1 cellular context compared by ENCODE assay signal in genomic region chr6:132814716-132815570, GRCh38.
TF ChIP-seq lines count a peak whose summit lies in the region.

No MANE protein-coding gene starts in this region.

TF ChIP-seq in HepG2, 621 proteins besides CTCF, POLR2A, EP300 and RAD21 (continued from another document and continues in another):
- TF ChIP-seq TFDP1 (CRISPR knock-in tag; IDR thresholded peaks at IDR 0.05; ENCODE audit: borderline replicate concordance) = no peak
- TF ChIP-seq ZNF333 (CRISPR knock-in tag; IDR thresholded peaks at IDR 0.05; ENCODE audit: borderline replicate concordance) = no peak
- 0 out of 2 replicates have a peak, but pooled peaks have one; percentile 10 for TF ChIP-seq ZFP36L1 (CRISPR knock-in tag; IDR thresholded peaks at IDR 0.05)
- TF ChIP-seq RORA (CRISPR knock-in tag; IDR thresholded peaks at IDR 0.05) = peak; percentile 95; the same call in 1 of the 2 replicates
- TF ChIP-seq, protein P1, sequence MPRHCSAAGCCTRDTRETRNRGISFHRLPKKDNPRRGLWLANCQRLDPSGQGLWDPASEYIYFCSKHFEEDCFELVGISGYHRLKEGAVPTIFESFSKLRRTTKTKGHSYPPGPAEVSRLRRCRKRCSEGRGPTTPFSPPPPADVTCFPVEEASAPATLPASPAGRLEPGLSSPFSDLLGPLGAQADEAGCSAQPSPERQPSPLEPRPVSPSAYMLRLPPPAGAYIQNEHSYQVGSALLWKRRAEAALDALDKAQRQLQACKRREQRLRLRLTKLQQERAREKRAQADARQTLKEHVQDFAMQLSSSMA (CRISPR knock-in tag; IDR thresholded peaks at IDR 0.05) = 0 out of 2 replicates have a peak, but pooled peaks have one; percentile 18
- TF ChIP-seq, protein P2, sequence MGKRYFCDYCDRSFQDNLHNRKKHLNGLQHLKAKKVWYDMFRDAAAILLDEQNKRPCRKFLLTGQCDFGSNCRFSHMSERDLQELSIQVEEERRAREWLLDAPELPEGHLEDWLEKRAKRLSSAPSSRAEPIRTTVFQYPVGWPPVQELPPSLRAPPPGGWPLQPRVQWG (CRISPR knock-in tag; IDR thresholded peaks at IDR 0.05; ENCODE audit: borderline replicate concordance, low read depth) = 0 out of 2 replicates have a peak, but pooled peaks have one; percentile 52
- TF ChIP-seq, protein P3, sequence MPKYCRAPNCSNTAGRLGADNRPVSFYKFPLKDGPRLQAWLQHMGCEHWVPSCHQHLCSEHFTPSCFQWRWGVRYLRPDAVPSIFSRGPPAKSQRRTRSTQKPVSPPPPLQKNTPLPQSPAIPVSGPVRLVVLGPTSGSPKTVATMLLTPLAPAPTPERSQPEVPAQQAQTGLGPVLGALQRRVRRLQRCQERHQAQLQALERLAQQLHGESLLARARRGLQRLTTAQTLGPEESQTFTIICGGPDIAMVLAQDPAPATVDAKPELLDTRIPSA (CRISPR knock-in tag; IDR thresholded peaks at IDR 0.05; ENCODE audit: borderline replicate concordance) = no peak
- peak; percentile 56; the same call in 1 of the 2 replicates for TF ChIP-seq ZBTB49 (CRISPR knock-in tag; IDR thresholded peaks at IDR 0.05; ENCODE audit: borderline replicate concordance)
- no peak for TF ChIP-seq ASH2L (IDR thresholded peaks at IDR 0.05; ENCODE audit: insufficient read length, low read depth, low read length)
- peak; percentile 77 for TF ChIP-seq AGO2 (optimal IDR thresholded peaks at IDR 0.05; ENCODE audit: low read depth, low read length)
- TF ChIP-seq KAT2B (IDR thresholded peaks at IDR 0.05; ENCODE audit: borderline replicate concordance, low read depth, low read length) = no peak
- TF ChIP-seq POLR2AphosphoS5 (IDR thresholded peaks at IDR 0.05; ENCODE audit: low read depth, low read length) = no peak; the same call in 1 of the 2 replicates
- TF ChIP-seq, protein P4, sequence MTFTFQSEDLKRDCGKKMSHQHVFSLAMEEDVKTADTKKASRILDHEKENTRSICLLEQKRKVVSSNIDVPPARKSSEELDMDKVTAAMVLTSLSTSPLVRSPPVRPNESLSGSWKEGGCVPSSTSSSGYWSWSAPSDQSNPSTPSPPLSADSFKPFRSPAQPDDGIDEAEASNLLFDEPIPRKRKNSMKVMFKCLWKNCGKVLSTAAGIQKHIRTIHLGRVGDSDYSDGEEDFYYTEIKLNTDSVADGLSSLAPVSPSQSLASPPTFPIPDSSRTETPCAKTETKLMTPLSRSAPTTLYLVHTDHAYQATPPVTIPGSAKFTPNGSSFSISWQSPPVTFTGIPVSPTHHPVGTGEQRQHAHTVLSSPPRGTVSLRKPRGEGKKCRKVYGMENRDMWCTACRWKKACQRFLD (CRISPR knock-in tag; IDR thresholded peaks at IDR 0.05; ENCODE audit: borderline replicate concordance) = no peak
- no peak for TF ChIP-seq HMGXB3 (CRISPR knock-in tag; IDR thresholded peaks at IDR 0.05; ENCODE audit: borderline replicate concordance)
- TF ChIP-seq ZNF773 (CRISPR knock-in tag; IDR thresholded peaks at IDR 0.05; ENCODE audit: borderline replicate concordance) = no peak
- no peak for TF ChIP-seq PLRG1 (conservative IDR thresholded peaks at IDR 0.05)
- TF ChIP-seq MEIS1 (CRISPR knock-in tag; IDR thresholded peaks at IDR 0.05; ENCODE audit: borderline replicate concordance) = no peak
- TF ChIP-seq REST (IDR thresholded peaks at IDR 0.05; ENCODE audit: borderline replicate concordance in 1 of 2, low read depth in 1 of 2, low read length in 2 of 2) = no peak
- TF ChIP-seq AGO1 (IDR thresholded peaks at IDR 0.05; ENCODE audit: low read depth, low read length, poor library complexity, severe bottlenecking) = no peak
- TF ChIP-seq ZNF629 (CRISPR knock-in tag; conservative IDR thresholded peaks at IDR 0.05) = no peak
- 0 out of 2 replicates have a peak, but pooled peaks have one; percentile 8 for TF ChIP-seq SRY (CRISPR knock-in tag; IDR thresholded peaks at IDR 0.05)
- TF ChIP-seq, protein P5, sequence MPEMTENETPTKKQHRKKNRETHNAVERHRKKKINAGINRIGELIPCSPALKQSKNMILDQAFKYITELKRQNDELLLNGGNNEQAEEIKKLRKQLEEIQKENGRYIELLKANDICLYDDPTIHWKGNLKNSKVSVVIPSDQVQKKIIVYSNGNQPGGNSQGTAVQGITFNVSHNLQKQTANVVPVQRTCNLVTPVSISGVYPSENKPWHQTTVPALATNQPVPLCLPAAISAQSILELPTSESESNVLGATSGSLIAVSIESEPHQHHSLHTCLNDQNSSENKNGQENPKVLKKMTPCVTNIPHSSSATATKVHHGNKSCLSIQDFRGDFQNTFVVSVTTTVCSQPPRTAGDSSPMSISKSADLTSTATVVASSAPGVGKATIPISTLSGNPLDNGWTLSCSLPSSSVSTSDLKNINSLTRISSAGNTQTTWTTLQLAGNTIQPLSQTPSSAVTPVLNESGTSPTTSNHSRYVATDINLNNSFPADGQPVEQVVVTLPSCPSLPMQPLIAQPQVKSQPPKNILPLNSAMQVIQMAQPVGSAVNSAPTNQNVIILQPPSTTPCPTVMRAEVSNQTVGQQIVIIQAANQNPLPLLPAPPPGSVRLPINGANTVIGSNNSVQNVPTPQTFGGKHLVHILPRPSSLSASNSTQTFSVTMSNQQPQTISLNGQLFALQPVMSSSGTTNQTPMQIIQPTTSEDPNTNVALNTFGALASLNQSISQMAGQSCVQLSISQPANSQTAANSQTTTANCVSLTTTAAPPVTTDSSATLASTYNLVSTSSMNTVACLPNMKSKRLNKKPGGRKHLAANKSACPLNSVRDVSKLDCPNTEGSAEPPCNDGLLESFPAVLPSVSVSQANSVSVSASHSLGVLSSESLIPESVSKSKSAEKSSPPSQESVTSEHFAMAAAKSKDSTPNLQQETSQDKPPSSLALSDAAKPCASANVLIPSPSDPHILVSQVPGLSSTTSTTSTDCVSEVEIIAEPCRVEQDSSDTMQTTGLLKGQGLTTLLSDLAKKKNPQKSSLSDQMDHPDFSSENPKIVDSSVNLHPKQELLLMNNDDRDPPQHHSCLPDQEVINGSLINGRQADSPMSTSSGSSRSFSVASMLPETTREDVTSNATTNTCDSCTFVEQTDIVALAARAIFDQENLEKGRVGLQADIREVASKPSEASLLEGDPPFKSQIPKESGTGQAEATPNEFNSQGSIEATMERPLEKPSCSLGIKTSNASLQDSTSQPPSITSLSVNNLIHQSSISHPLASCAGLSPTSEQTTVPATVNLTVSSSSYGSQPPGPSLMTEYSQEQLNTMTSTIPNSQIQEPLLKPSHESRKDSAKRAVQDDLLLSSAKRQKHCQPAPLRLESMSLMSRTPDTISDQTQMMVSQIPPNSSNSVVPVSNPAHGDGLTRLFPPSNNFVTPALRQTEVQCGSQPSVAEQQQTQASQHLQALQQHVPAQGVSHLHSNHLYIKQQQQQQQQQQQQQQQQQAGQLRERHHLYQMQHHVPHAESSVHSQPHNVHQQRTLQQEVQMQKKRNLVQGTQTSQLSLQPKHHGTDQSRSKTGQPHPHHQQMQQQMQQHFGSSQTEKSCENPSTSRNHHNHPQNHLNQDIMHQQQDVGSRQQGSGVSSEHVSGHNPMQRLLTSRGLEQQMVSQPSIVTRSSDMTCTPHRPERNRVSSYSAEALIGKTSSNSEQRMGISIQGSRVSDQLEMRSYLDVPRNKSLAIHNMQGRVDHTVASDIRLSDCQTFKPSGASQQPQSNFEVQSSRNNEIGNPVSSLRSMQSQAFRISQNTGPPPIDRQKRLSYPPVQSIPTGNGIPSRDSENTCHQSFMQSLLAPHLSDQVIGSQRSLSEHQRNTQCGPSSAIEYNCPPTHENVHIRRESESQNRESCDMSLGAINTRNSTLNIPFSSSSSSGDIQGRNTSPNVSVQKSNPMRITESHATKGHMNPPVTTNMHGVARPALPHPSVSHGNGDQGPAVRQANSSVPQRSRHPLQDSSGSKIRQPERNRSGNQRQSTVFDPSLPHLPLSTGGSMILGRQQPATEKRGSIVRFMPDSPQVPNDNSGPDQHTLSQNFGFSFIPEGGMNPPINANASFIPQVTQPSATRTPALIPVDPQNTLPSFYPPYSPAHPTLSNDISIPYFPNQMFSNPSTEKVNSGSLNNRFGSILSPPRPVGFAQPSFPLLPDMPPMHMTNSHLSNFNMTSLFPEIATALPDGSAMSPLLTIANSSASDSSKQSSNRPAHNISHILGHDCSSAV (CRISPR knock-in tag; IDR thresholded peaks at IDR 0.05; ENCODE audit: borderline replicate concordance) = no peak
- TF ChIP-seq ZNF772 (CRISPR knock-in tag; IDR thresholded peaks at IDR 0.05) = peak; percentile 4; the same call in 1 of the 2 replicates
- TF ChIP-seq SAFB2 (CRISPR knock-in tag; IDR thresholded peaks at IDR 0.05; ENCODE audit: borderline replicate concordance, low read depth) = peak; percentile 88
- TF ChIP-seq HES4 (CRISPR knock-in tag; IDR thresholded peaks at IDR 0.05; ENCODE audit: borderline replicate concordance) = peak; percentile 37
- no peak for TF ChIP-seq ZBTB42 (CRISPR knock-in tag; IDR thresholded peaks at IDR 0.05)
- no peak for TF ChIP-seq ZNF33A (CRISPR knock-in tag; IDR thresholded peaks at IDR 0.05; ENCODE audit: borderline replicate concordance)
